3 cellular contexts compared by ENCODE assay signal in the genomic region with DNA sequence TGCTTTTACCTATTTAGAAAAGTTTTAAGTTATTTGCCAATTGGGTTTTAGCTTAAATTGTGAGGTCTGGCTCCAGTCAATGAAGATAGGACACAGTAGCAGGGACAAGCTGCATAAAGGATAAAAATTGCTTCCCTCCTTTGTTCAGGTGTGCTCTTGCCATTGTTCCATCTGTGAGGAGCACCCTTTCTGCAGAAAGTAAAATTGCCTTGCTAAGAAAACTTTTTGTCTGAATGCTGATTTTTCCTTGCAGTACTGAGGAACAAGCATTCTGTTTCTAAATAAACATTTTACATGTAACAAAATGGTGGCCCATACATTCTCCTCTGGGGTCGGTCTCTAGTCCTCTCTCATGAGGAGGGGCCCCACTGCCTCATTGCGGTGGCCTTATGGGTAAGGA. TPM values are rescaled to one million over a fixed set of nuclear protein-coding genes. Genes with fewer than 3 reads are reported as not detected.
DNase-seq lines count a peak whose midpoint lies in the region; ATAC-seq, FAIRE-seq and TF ChIP-seq lines count a peak whose summit lies in the region.
"Not testable (repeated sequence)": the region's sequence is repeated elsewhere in the genome, so short reads cannot be mapped to it uniquely, and the experiment has no call there.

No MANE protein-coding gene starts in this region.

- not testable (repeated sequence) for TF ChIP-seq POLR2A in K562 (conservative IDR thresholded peaks at IDR 0.05); HepG2 (IDR thresholded peaks at IDR 0.05; ENCODE audit: insufficient read depth in 1 of 2, low read depth in 2 of 2, low read length in 2 of 2)

- not testable (repeated sequence) for DNase-seq in K562 (ENCODE audit: extremely low read depth in 1 of 4, low spot score in 3 of 4); HepG2 (ENCODE audit: low spot score)

- not testable (repeated sequence) for H3K9me3 ChIP-seq in HEK293 (ENCODE audit: control insufficient read depth, insufficient read depth, low read depth, low read length); K562 (replicated peaks; ENCODE audit: control insufficient read depth, insufficient read depth, low read depth, low read length)
- H3K9me3 ChIP-seq in HepG2 (ENCODE audit: low read length): peaks cover 34% of the 10 kb centered on the region

- H3K4me2 ChIP-seq in K562 (ENCODE audit: insufficient read depth, low read length); HepG2 (ENCODE audit: low read depth, low read length): not testable (repeated sequence)

- not testable (repeated sequence) for H3K27me3 ChIP-seq in K562 (ENCODE audit: control insufficient read depth in 2 of 2, insufficient read depth in 2 of 2, low read length in 2 of 2); HepG2 (ENCODE audit: control insufficient read depth in 1 of 2, insufficient read depth in 2 of 2, low read length in 2 of 2)

- CTCF ChIA-PET in HEK293 (lab: Yijun Ruan, JAX); K562 (lab: Yijun Ruan, JAX; ENCODE audit: low intra/inter-chr PET ratio); HepG2 (lab: Yijun Ruan, JAX; ENCODE audit: low intra/inter-chr PET ratio, low total read pairs): not testable (repeated sequence)

- 0% methylated on average over 2 of the region's 2 CpGs for WGBS in K562 (ENCODE audit: insufficient coverage, low coverage, missing lambda C conversion rate)
- WGBS in HepG2 (ENCODE audit: low lambda C conversion rate): 32% methylated on average over 2 of the region's 2 CpGs

- not testable (repeated sequence) for H3K9ac ChIP-seq in K562 (ENCODE audit: insufficient read depth in 1 of 2, low read depth in 2 of 2, low read length in 2 of 2); HepG2 (ENCODE audit: insufficient read depth, low read depth, low read length)

- not testable (repeated sequence) for TF ChIP-seq EP300 in K562 (IDR thresholded peaks at IDR 0.05; ENCODE audit: low read length); HepG2 (IDR thresholded peaks at IDR 0.05; ENCODE audit: low read depth in 2 of 2, low read length in 2 of 2); HepG2 (CRISPR knock-in tag; IDR thresholded peaks at IDR 0.05; ENCODE audit: borderline replicate concordance)

- not testable (repeated sequence) for H2AFZ ChIP-seq in K562 (ENCODE audit: low read depth, low read length); HepG2 (ENCODE audit: low read length)

- not testable (repeated sequence) for H3K4me3 ChIP-seq in HEK293 (ENCODE audit: low read depth, low read length); K562; HepG2 (replicated peaks in 1 of 3; ENCODE audit: insufficient read depth in 1 of 3, low read depth in 2 of 3, low read length in 3 of 3)

- in situ Hi-C loops in K562 (cut with MboI); HepG2 (cut with HindIII; ENCODE audit: extremely low pct_ligation_motif_present, low pct_unique_long_range_greater_than_20kb): not testable (repeated sequence)

- TF ChIP-seq CTCF in HEK293 (tag by site-specific recombination; IDR thresholded peaks at IDR 0.05); K562 (IDR thresholded peaks at IDR 0.05 in 2 of 3, conservative IDR thresholded peaks at IDR 0.05 in 1 of 3; ENCODE audit: insufficient read depth in 2 of 3, low read depth in 1 of 3, low read length in 3 of 3); HepG2 (CRISPR knock-in tag; IDR thresholded peaks at IDR 0.05): not testable (repeated sequence)

- H4K20me1 ChIP-seq in K562 (replicated peaks; ENCODE audit: control insufficient read depth, insufficient read depth, low read length); HepG2 (ENCODE audit: insufficient read depth, low read length): not testable (repeated sequence)

- not testable (repeated sequence) for FAIRE-seq in K562 (lab: Jason Lieb, UNC); HepG2 (lab: Jason Lieb, UNC)

- BruUV-seq in K562 (replicated peaks; lab: Mats Ljungman, UMichigan); HepG2 (replicated peaks; lab: Mats Ljungman, UMichigan): not testable (repeated sequence)

- H3K27ac ChIP-seq in HEK293 (ENCODE audit: extremely low read depth, low read depth, low read length); K562 (ENCODE audit: extremely low read depth, low read depth, low read length); HepG2 (ENCODE audit: extremely low read length, insufficient read depth, low read length): not testable (repeated sequence)

- ATAC-seq in K562, HepG2: not testable (repeated sequence)

- H3K4me1 ChIP-seq in HEK293 (ENCODE audit: control insufficient read depth, insufficient read depth, low read length); K562 (replicated peaks in 1 of 2; ENCODE audit: control insufficient read depth in 2 of 2, insufficient read depth in 2 of 2, low read length in 2 of 2); HepG2 (ENCODE audit: insufficient read depth, low read length): not testable (repeated sequence)

- not testable (repeated sequence) for H3K9me1 ChIP-seq in K562 (ENCODE audit: control insufficient read depth, insufficient read depth, low read length)

- not testable (repeated sequence) for H3K79me2 ChIP-seq in K562 (ENCODE audit: control insufficient read depth, insufficient read depth, low read length); HepG2 (ENCODE audit: insufficient read depth, low read length)

- H3K36me3 ChIP-seq in HEK293 (ENCODE audit: control insufficient read depth in 2 of 2, insufficient read depth in 1 of 2, low read length in 2 of 2); K562 (ENCODE audit: control insufficient read depth, insufficient read depth, low read length); HepG2 (replicated peaks in 1 of 2; ENCODE audit: control insufficient read depth in 1 of 2, insufficient read depth in 2 of 2, low read length in 2 of 2): not testable (repeated sequence)

- not testable (repeated sequence) for TF ChIP-seq RAD21 in K562 (CRISPR knock-in tag; conservative IDR thresholded peaks at IDR 0.05 in 1 of 2, IDR thresholded peaks at IDR 0.05 in 1 of 2); HepG2 (CRISPR knock-in tag; IDR thresholded peaks at IDR 0.05)

- intact Hi-C loops in K562 (cut with micrococcal nuclease); HepG2 (cut with micrococcal nuclease; ENCODE audit: unreplicated experiment): not testable (repeated sequence)

- POLR2A ChIA-PET in HEK293 (lab: Yijun Ruan, JAX); HepG2 (lab: Yijun Ruan, JAX): not testable (repeated sequence)
- POLR2A ChIA-PET in K562 (lab: Yijun Ruan, JAX): interaction anchor here (0.7 kb wide), 1 partner anchor 26 kb away, joined by 3 read pairs; no protein-coding TSS in a partner anchor

RNA-seq across cellular contexts. Expression of a gene that starts 25.0 kb away (rescaled TPM):
- total RNA-seq in K562 (2011; cell fraction: chromatin; rRNA removed; ENCODE audit: low replicate concordance): 24.7 and 44.0 TPM in 2 replicates
- total RNA-seq in K562 (2011; cell fraction: nucleolus; rRNA removed): 17.0 and 25.0 TPM in 2 replicates
- total RNA-seq in K562 (2011; cell fraction: nucleoplasm; rRNA removed): 25.1 and 28.1 TPM in 2 replicates
- total RNA-seq in K562 (2014; rRNA removed) (14.2 and 18.2 TPM in 2 replicates), K562 (2014; rRNA removed; fragmentation: Illumina TruSeq; extraction: Trizol) (34.5 and 40.8 TPM in 2 replicates), K562 (2015; rRNA removed; fragmentation: Illumina TruSeq; extraction: Trizol) (35.1 and 38.8 TPM in 2 replicates), K562 (2021) (24.6 and 29.1 TPM in 2 replicates), HepG2 (2016; rRNA removed; fragmentation: Illumina TruSeq; extraction: Trizol) (30.0 and 42.4 TPM in 2 replicates)
- polyA plus RNA-seq in K562 (2011; rRNA removed) (16.0 and 21.4 TPM in 2 replicates), K562 (2014; fragmentation: Illumina TruSeq; extraction: Trizol) (19.2 and 21.5 TPM in 2 replicates), K562 (2014; fragmentation: Nextera tagmentation; extraction: Ambion mirVana) (10 to 100 TPM; 18.1 to 22.2 TPM), K562 (2014; rRNA removed) (13.0 and 14.6 TPM in 2 replicates), HepG2 (2011; rRNA removed) (3.0 and 3.1 TPM in 2 replicates)
- 3.5 and 6.0 TPM in 2 replicates for polyA plus RNA-seq in K562 (2011; cell fraction: cytosol; rRNA removed)
- 9.2 and 12.6 TPM in 2 replicates for polyA plus RNA-seq in K562 (2011; cell fraction: nucleus; rRNA removed)
- polyA plus RNA-seq in K562 (2012): 12.6 and 14.4 TPM in 2 replicates
- 43.3 and 47.1 TPM in 2 replicates for polyA minus RNA-seq in K562 (2011; rRNA and poly(A)+ RNA removed)
- polyA minus RNA-seq in K562 (2011; cell fraction: cytosol; rRNA and poly(A)+ RNA removed): 12.4 and 13.0 TPM in 2 replicates
- 33.3 and 40.5 TPM in 2 replicates for polyA minus RNA-seq in K562 (2011; cell fraction: nucleus; rRNA and poly(A)+ RNA removed)
- 4.5 and 5.7 TPM in 2 replicates for total RNA-seq in HepG2 (2016; cell fraction: cytosol; rRNA removed; fragmentation: Illumina TruSeq; extraction: Trizol; ENCODE audit: low read depth)
- total RNA-seq in HepG2 (2016; cell fraction: insoluble cytoplasmic fraction; rRNA removed; fragmentation: Illumina TruSeq; extraction: Trizol): 30.7 and 43.3 TPM in 2 replicates
- 13.3 and 16.9 TPM in 2 replicates for total RNA-seq in HepG2 (2016; cell fraction: membrane; rRNA removed; fragmentation: Illumina TruSeq; extraction: Trizol)
- total RNA-seq in HepG2 (2016; cell fraction: nucleus; rRNA removed; fragmentation: Illumina TruSeq; extraction: Trizol): 42.2 and 42.5 TPM in 2 replicates
- 1.4 and 2.0 TPM in 2 replicates for polyA plus RNA-seq in HepG2 (2011; cell fraction: cytosol; rRNA removed)
- polyA plus RNA-seq in HepG2 (2011; cell fraction: nucleus; rRNA removed): 3.2 and 3.3 TPM in 2 replicates
- polyA plus RNA-seq in HepG2 (2012): 6.3 and 7.1 TPM in 2 replicates
- 1.0 and 1.2 TPM in 2 replicates for polyA plus RNA-seq in HepG2 (2016; cell fraction: cytosol; fragmentation: Illumina TruSeq; extraction: Trizol; ENCODE audit: low read depth)
- 22.9 and 26.2 TPM in 2 replicates for polyA plus RNA-seq in HepG2 (2016; cell fraction: insoluble cytoplasmic fraction; fragmentation: Illumina TruSeq; extraction: Trizol; ENCODE audit: low read depth)
- 3.2 and 3.4 TPM in 2 replicates for polyA plus RNA-seq in HepG2 (2016; cell fraction: membrane; fragmentation: Illumina TruSeq; extraction: Trizol; ENCODE audit: low read depth)
- polyA plus RNA-seq in HepG2 (2016; cell fraction: nucleus; fragmentation: Illumina TruSeq; extraction: Trizol; ENCODE audit: insufficient read depth, low read depth): 15.0 and 18.6 TPM in 2 replicates
- 6.5 and 9.1 TPM in 2 replicates for polyA minus RNA-seq in HepG2 (2011; rRNA and poly(A)+ RNA removed; ENCODE audit: low replicate concordance)
- polyA minus RNA-seq in HepG2 (2011; cell fraction: cytosol; rRNA and poly(A)+ RNA removed): 6.2 and 8.1 TPM in 2 replicates
- 40.3 and 44.5 TPM in 2 replicates for polyA minus RNA-seq in HepG2 (2011; cell fraction: nucleus; rRNA and poly(A)+ RNA removed)
